ENCODE assay signal across 14 cellular contexts in the genomic region with DNA sequence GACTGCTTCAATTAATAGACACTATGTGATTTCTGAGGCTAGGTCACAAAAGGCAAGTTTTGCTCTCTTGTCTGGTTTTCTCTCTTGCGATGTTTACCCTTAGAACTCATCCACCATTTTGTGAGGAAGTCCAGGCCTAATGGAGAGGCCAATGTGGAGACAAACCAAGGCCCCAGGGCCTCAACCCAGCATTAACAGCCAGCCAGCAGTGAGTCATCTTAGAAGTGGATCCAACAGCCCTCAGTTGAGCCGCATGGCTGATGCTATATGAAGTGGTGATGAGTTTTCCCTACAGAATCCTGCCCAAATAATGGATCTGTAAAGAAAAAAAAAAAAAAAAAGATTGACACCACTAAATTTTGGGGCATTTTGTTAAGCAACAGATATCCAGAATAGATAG.
DNase-seq lines count a peak whose midpoint lies in the region; ATAC-seq and TF ChIP-seq lines count a peak whose summit lies in the region.
"Had no signal": no experiment of that assay in that cellular context is flagged by ENCODE, and none has a peak within 500 bp of the region (broad histone marks: within the 10 kb centered on the region; RNA-seq: fewer than 3 reads in every experiment).

No MANE protein-coding gene starts in this region.

- H3K9me3 Mint-ChIP-seq in HFFc6: no peaks in the 10 kb centered on the region; the same call in 1 of the 2 replicates

- peak overlapping the region; percentile 100 for H3K27ac ChIP-seq in RWPE2 (ENCODE audit: poor library complexity, severe bottlenecking)
- H3K27ac ChIP-seq in caudate nucleus (ENCODE audit: low read depth, low read length): no peak overlapping the region
- H3K27ac ChIP-seq: C4-2B had no signal

- H3K36me3 Mint-ChIP-seq in HFFc6 (ENCODE audit: low read depth): peaks cover 14% of the 10 kb centered on the region

- no peaks in the 10 kb centered on the region for H3K27me3 ChIP-seq in RWPE2 (ENCODE audit: insufficient read depth, poor library complexity, severe bottlenecking)
- H3K27me3 ChIP-seq: BE2C had no signal

- H3K9me3 ChIP-seq in RWPE2 (ENCODE audit: severe bottlenecking): peaks cover 3% of the 10 kb centered on the region
- H3K9me3 ChIP-seq: A549, BE2C, HAP-1 had no signal

- no peaks in the 10 kb centered on the region for H3K36me3 ChIP-seq in RWPE2 (ENCODE audit: low read depth)
- H3K36me3 ChIP-seq: BE2C, HAP-1 had no signal

- H3K27ac Mint-ChIP-seq in HFFc6: no peak overlapping the region
- H3K27ac Mint-ChIP-seq: CD4-positive, alpha-beta memory T cell had no signal

- H3K4me1 Mint-ChIP-seq in HFFc6 (ENCODE audit: low read depth): peaks cover 37% of the 10 kb centered on the region
- H3K4me1 Mint-ChIP-seq: CD4-positive, alpha-beta memory T cell had no signal

- ATAC-seq in RWPE2 (ENCODE audit: low read depth): no peak
- ATAC-seq: A549 had no signal

- DNase-seq in ELR (ENCODE audit: low read depth): peak; percentile 29
- no peak for DNase-seq in RWPE2 (ENCODE audit: low spot score)
- DNase-seq in foreskin melanocyte: peak; percentile 50
- no peak for DNase-seq in HFFc6
- DNase-seq in caudate nucleus (lab: John Stamatoyannopoulos, UW): no peak
- DNase-seq in kidney tubule cell (ENCODE audit: low spot score): no peak
- DNase-seq: BE2C; CD4-positive, alpha-beta memory T cell; COR-L47; DND-41; IMR-90 had no signal

- TF ChIP-seq CTCF in RWPE2 (IDR thresholded peaks at IDR 0.05; ENCODE audit: poor library complexity, severe bottlenecking): no peak
- no peak for TF ChIP-seq CTCF in HFFc6 (IDR thresholded peaks at IDR 0.05)

- H3K27me3 Mint-ChIP-seq in HFFc6 (ENCODE audit: insufficient read depth): no peaks in the 10 kb centered on the region
- H3K27me3 Mint-ChIP-seq: CD4-positive, alpha-beta memory T cell had no signal

- no peak overlapping the region for H3K4me3 ChIP-seq in RWPE2 (ENCODE audit: severe bottlenecking)
- H3K4me3 ChIP-seq: A549, HAP-1 had no signal

- peaks cover 17% of the 10 kb centered on the region for H3K4me1 ChIP-seq in RWPE2 (ENCODE audit: insufficient read depth, poor library complexity, severe bottlenecking)
- H3K4me1 ChIP-seq: BE2C, HAP-1 had no signal

- no peak overlapping the region for H3K4me3 Mint-ChIP-seq in HFFc6
- H3K4me3 Mint-ChIP-seq: CD4-positive, alpha-beta memory T cell had no signal

Comparison
In these comparisons a context has a peak if more than half of its experiments do, and no peak if none do; other contexts are left out.
1. DNase-seq: peak in ELR (single experiment) and foreskin melanocyte (single experiment); none in RWPE2 (single experiment), HFFc6 (single experiment), caudate nucleus (0 of 61) and kidney tubule cell (single experiment).